In the genomic region with DNA sequence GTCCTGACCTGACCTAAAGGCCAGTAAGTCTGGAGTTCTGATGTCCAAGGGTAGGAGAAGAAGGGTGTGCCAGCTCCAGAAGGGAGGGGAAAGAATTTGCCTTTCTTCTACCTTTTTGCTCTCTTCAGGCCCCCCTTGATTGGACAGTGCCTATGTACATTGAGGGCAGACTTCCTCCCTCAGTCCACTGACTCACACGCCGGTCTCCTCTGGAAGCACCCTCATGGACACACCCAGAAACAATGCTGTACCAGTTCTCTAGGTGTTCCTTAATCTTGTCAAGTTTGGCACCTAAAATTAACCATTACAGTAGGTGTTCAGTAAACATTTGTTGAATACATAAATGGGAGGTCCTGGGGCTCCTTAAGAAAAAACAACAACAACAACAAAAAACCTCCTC, we compare ENCODE assay signal across 16 cellular contexts. TPM values are rescaled to one million over a fixed set of nuclear protein-coding genes. Genes with fewer than 3 reads are reported as not detected.
DNase-seq lines count a peak whose midpoint lies in the region; ATAC-seq and TF ChIP-seq lines count a peak whose summit lies in the region.
"Had no signal": no experiment of that assay in that cellular context is flagged by ENCODE, and none has a peak within 500 bp of the region (broad histone marks: within the 10 kb centered on the region; RNA-seq: fewer than 3 reads in every experiment).

No MANE protein-coding gene starts in this region.

- H3K4me1 ChIP-seq in breast epithelium: no peaks in the 10 kb centered on the region
- H3K4me1 ChIP-seq in mammary epithelial cell (ENCODE audit: insufficient read depth, low read length): peaks cover 21% of the 10 kb centered on the region
- peaks cover 21% of the 10 kb centered on the region for H3K4me1 ChIP-seq in foreskin keratinocyte

- CTCF ChIA-PET in MCF 10A (lab: Yijun Ruan, JAX) (interaction anchor here (0.7 kb wide), 1 partner anchor 113 kb away, joined by 3 read pairs; no protein-coding TSS in a partner anchor), mammary epithelial cell (lab: Charles Lee; ENCODE audit: low non-redundant PET) (no interaction called here)

- H3K4me1 Mint-ChIP-seq in MCF 10A (ENCODE audit: insufficient read depth, unreplicated experiment): peaks cover 26% of the 10 kb centered on the region
- H3K4me1 Mint-ChIP-seq: CD14-positive monocyte had no signal

- DNase-seq in MCF 10A (ENCODE audit: unreplicated experiment) (peak; percentile 56), breast epithelium (ENCODE audit: low spot score in 2 of 2) (no peak), mammary epithelial cell (peak; percentile 64), foreskin keratinocyte (no peak), DMS153 (lab: John Stamatoyannopoulos, UW) (no peak)
- DNase-seq in stimulated activated CD4-positive, alpha-beta T cell treated with anti-CD3 and anti-CD28 coated beads, Interleukin-12 subunit alpha, Interleukin-12 subunit beta, amount 100 ng/mL, for 4 hours: no peak
- no peak for DNase-seq in activated CD8-positive, alpha-beta memory T cell treated with anti-CD3 and anti-CD28 coated beads, Interleukin-2, amount 50 U/mL, for 4 hours
- DNase-seq: CD8-positive, alpha-beta T cell; COR-L47; DMS53; GF-D8; HFFc6 had no signal

- dilution Hi-C loops in mammary epithelial cell (cut with HindIII; ENCODE audit: low sequenced_read_pairs): no loop called here

- H3K4me3 Mint-ChIP-seq in MCF 10A (ENCODE audit: unreplicated experiment): no peak overlapping the region
- H3K4me3 Mint-ChIP-seq: CD14-positive monocyte; CD8-positive, alpha-beta T cell; HFFc6 had no signal

- 54% methylated on average over 2 of the region's 2 CpGs for WGBS in mammary epithelial cell (ENCODE audit: low coverage, missing lambda C conversion rate)

- in situ Hi-C loops in mammary epithelial cell (cut with MboI; ENCODE audit: low sequenced_read_pairs in 2 of 2): no loop called here

- H3K4me2 ChIP-seq in mammary epithelial cell (ENCODE audit: insufficient read depth, low read depth, low read length): peak overlapping the region; percentile 33

- H3K36me3 ChIP-seq in breast epithelium (no peaks in the 10 kb centered on the region), mammary epithelial cell (ENCODE audit: insufficient read depth, low read length) (no peaks in the 10 kb centered on the region)
- H3K36me3 ChIP-seq: HAP-1 had no signal

- TF ChIP-seq CTCF in MCF 10A (IDR thresholded peaks at IDR 0.05; ENCODE audit: unreplicated experiment) (no peak), breast epithelium (IDR thresholded peaks at IDR 0.05) (no peak), mammary epithelial cell (conservative IDR thresholded peaks at IDR 0.05 in 1 of 2, IDR thresholded peaks at IDR 0.05 in 1 of 2; ENCODE audit: extremely low read depth in 1 of 2, insufficient read depth in 1 of 2, low read depth in 1 of 2, low read length in 2 of 2) (no peak), foreskin keratinocyte (conservative IDR thresholded peaks at IDR 0.05) (no peak)

- TF ChIP-seq POLR2A in breast epithelium (IDR thresholded peaks at IDR 0.05): no peak

- POLR2A ChIA-PET in MCF 10A (lab: Yijun Ruan, JAX): no interaction called here

- no peaks in the 10 kb centered on the region for H3K27me3 Mint-ChIP-seq in MCF 10A (ENCODE audit: insufficient read depth, unreplicated experiment)

- H4K20me1 ChIP-seq in mammary epithelial cell (ENCODE audit: insufficient read depth, low read length): no peaks in the 10 kb centered on the region

- H3K9me3 ChIP-seq in breast epithelium (peaks cover 0 to 11% of the 10 kb centered on the region in 2 donors), mammary epithelial cell (replicated peaks; ENCODE audit: insufficient read depth, low read length) (peaks cover 5% of the 10 kb centered on the region)
- H3K9me3 ChIP-seq: HAP-1 had no signal

- ATAC-seq in foreskin keratinocyte (peak; percentile 70), HG03342 (IDR thresholded peaks at IDR 0.05; ENCODE audit: unreplicated experiment) (no peak)
- ATAC-seq: CD8-positive, alpha-beta T cell had no signal

- H3K27ac ChIP-seq in breast epithelium (no peak overlapping the region), mammary epithelial cell (ENCODE audit: insufficient read depth, low read depth, low read length) (no peak overlapping the region), foreskin keratinocyte (peak overlapping the region; percentile 4)
- H3K27ac ChIP-seq: 22Rv1 had no signal

- no peak overlapping the region for H3K9ac ChIP-seq in mammary epithelial cell (ENCODE audit: insufficient read depth, low read length)

- intact Hi-C loops in MCF 10A (cut with micrococcal nuclease) (no loop called here), breast epithelium (cut with DNase I; ENCODE audit: low total_unique reads) (no loop called here), mammary epithelial cell (cut with micrococcal nuclease) (no loop called here)

- BruUV-seq in MCF 10A (replicated peaks; lab: Mats Ljungman, UMichigan) (no TSS peak), mammary epithelial cell (replicated peaks; lab: Mats Ljungman, UMichigan) (no TSS peak)

- no peaks in the 10 kb centered on the region for H3K79me2 ChIP-seq in mammary epithelial cell (ENCODE audit: insufficient read depth, low read length)

- no peak overlapping the region for H3K27ac Mint-ChIP-seq in MCF 10A (ENCODE audit: low read depth, unreplicated experiment)
- H3K27ac Mint-ChIP-seq: CD14-positive monocyte; CD8-positive, alpha-beta T cell; HFFc6 had no signal

- H3K27me3 ChIP-seq in breast epithelium: no peaks in the 10 kb centered on the region
- no peaks in the 10 kb centered on the region for H3K27me3 ChIP-seq in mammary epithelial cell (ENCODE audit: insufficient read depth, low read length)
- H3K27me3 ChIP-seq in foreskin keratinocyte: no peaks in the 10 kb centered on the region

- no peaks in the 10 kb centered on the region for H3K36me3 Mint-ChIP-seq in MCF 10A (ENCODE audit: insufficient read depth, unreplicated experiment)
- H3K36me3 Mint-ChIP-seq: CD14-positive monocyte; CD8-positive, alpha-beta T cell had no signal

- H3K9me3 Mint-ChIP-seq in MCF 10A (ENCODE audit: unreplicated experiment): no peaks in the 10 kb centered on the region
- H3K9me3 Mint-ChIP-seq: HFFc6 had no signal

- H2AFZ ChIP-seq in mammary epithelial cell (ENCODE audit: low read depth, low read length): peak overlapping the region; percentile 49

- H3K4me3 ChIP-seq in breast epithelium (no peak overlapping the region), mammary epithelial cell (replicated peaks in 1 of 3; ENCODE audit: insufficient read depth in 1 of 3, low read depth in 2 of 3, low read length in 3 of 3) (no peak overlapping the region)
- H3K4me3 ChIP-seq: HAP-1 had no signal

RNA-seq across cellular contexts. Expression of a gene that starts 51.0 kb away (rescaled TPM):
- total RNA-seq in MCF 10A (2022) (11.6 and 16.7 TPM in 2 replicates), breast epithelium (10 to 100 TPM; 20.0 to 29.0 (median 21.0) TPM), mammary epithelial cell (10 to 100 TPM; 10.2 to 14.4 TPM), foreskin keratinocyte (7.4 and 7.8 TPM in 2 replicates)
- polyA plus RNA-seq in mammary epithelial cell (8.9 TPM), foreskin keratinocyte (2.4 and 2.5 TPM in 2 replicates)
- 6.0 TPM for polyA minus RNA-seq in mammary epithelial cell

Comparison
In these comparisons a context has a peak if more than half of its experiments do, and no peak if none do; other contexts are left out.
1. DNase-seq: peak in MCF 10A (single experiment) and mammary epithelial cell (single experiment); none in breast epithelium (0 of 2), foreskin keratinocyte (0 of 2), stimulated activated CD4-positive, alpha-beta T cell treated with anti-CD3 and anti-CD28 coated beads, Interleukin-12 subunit alpha, Interleukin-12 subunit beta, amount 100 ng/mL, for 4 hours (single experiment), activated CD8-positive, alpha-beta memory T cell treated with anti-CD3 and anti-CD28 coated beads, Interleukin-2, amount 50 U/mL, for 4 hours (single experiment) and DMS153 (single experiment).